In genomic region chr9:33506626-33507370, GRCh38 we compare ENCODE assay signal across 8 cellular contexts. TPM values are rescaled to one million over a fixed set of nuclear protein-coding genes. Genes with fewer than 3 reads are reported as not detected.
DNase-seq lines count a peak whose midpoint lies in the region; ATAC-seq, FAIRE-seq and TF ChIP-seq lines count a peak whose summit lies in the region.
"Had no signal": no experiment of that assay in that cellular context is flagged by ENCODE, and none has a peak within 500 bp of the region (broad histone marks: within the 10 kb centered on the region; RNA-seq: fewer than 3 reads in every experiment).

No MANE protein-coding gene starts in this region.

- no peak for TF ChIP-seq CTCF in GM10266 (IDR thresholded peaks at IDR 0.05; ENCODE audit: control insufficient read depth, insufficient read depth, low read depth, missing control alignments)

- DNase-seq in H54 (ENCODE audit: insufficient read length, low spot score) = no peak
- peak; percentile 31 to 57 for DNase-seq in SJCRH30
- DNase-seq in fibroblast of the conjunctiva (ENCODE audit: low read depth) = peak; percentile 75
- peak; percentile 51 for DNase-seq in stimulated activated CD8-positive, alpha-beta memory T cell treated with anti-CD3 and anti-CD28 coated beads, Interleukin-4, amount 100 ng/mL, for 48 hours
- no peak for DNase-seq in GM10266 (ENCODE audit: extremely low spot score)
- DNase-seq in hippocampal formation (lab: John Stamatoyannopoulos, UW) = no peak
- DNase-seq: OCI-M1 had no signal

- H3K27me3 ChIP-seq in SJCRH30 = no peaks in the 10 kb centered on the region

- H3K9me3 ChIP-seq in SJCRH30 (replicated peaks) = no peaks in the 10 kb centered on the region

- ATAC-seq in HG03457 (IDR thresholded peaks at IDR 0.05; ENCODE audit: unreplicated experiment) = no peak

- H3K4me3 ChIP-seq in SJCRH30 = no peak overlapping the region

- H3K27ac ChIP-seq in SJCRH30 = peak overlapping the region; percentile 40; the same call in 1 of the 2 replicates

- 0 out of 2 replicates have a peak, but pooled peaks cover 3% of the 10 kb centered on the region for H3K4me1 ChIP-seq in SJCRH30

- no peaks in the 10 kb centered on the region for H3K36me3 ChIP-seq in SJCRH30

- TF ChIP-seq POLR2A in H54 (IDR thresholded peaks at IDR 0.05; ENCODE audit: low read depth, low read length) = no peak

- FAIRE-seq in H54 (lab: Jason Lieb, UNC) = peak; percentile 97

RNA-seq across cellular contexts. Expression of gene ANKRD18B, which starts 17.3 kb away (rescaled TPM):
- total RNA-seq in SJCRH30 (2014; rRNA removed; shearing (Covaris generic)) = 13.3 and 23.4 TPM in 2 replicates

RNA-seq across cellular contexts. Expression of gene NOL6, which starts 33.1 kb away (rescaled TPM):
- total RNA-seq in SJCRH30 (2014; rRNA removed; shearing (Covaris generic)) = 27.5 and 29.3 TPM in 2 replicates

RNA-seq across cellular contexts. Expression of gene AQP3, which starts 59.4 kb away (rescaled TPM):
- 17.3 and 20.6 TPM in 2 replicates for total RNA-seq in SJCRH30 (2014; rRNA removed; shearing (Covaris generic))

Comparison
In these comparisons a context has a peak if more than half of its experiments do, and no peak if none do; other contexts are left out.
1. DNase-seq: peak in SJCRH30 (2 of 2), fibroblast of the conjunctiva (single experiment) and stimulated activated CD8-positive, alpha-beta memory T cell treated with anti-CD3 and anti-CD28 coated beads, Interleukin-4, amount 100 ng/mL, for 48 hours (single experiment); none in H54 (single experiment), GM10266 (single experiment) and hippocampal formation (0 of 2).